27 cellular contexts compared by ENCODE assay signal in genomic region chr5:6593148-6594016, GRCh38.
"Had no signal": no experiment of that assay in that cellular context is flagged by ENCODE, and none has a peak within 500 bp of the region (broad histone marks: within the 10 kb centered on the region; RNA-seq: fewer than 3 reads in every experiment).

No MANE protein-coding gene starts in this region.

- H3K4me1 Mint-ChIP-seq: nephron, neural progenitor cell had no signal

- ATAC-seq: gastroesophageal sphincter; heart left ventricle; left ventricle myocardium superior; naive thymus-derived CD4-positive, alpha-beta T cell; right cardiac atrium had no signal

- H2AFZ ChIP-seq: hepatocyte, neural progenitor cell had no signal

- H3K27me3 ChIP-seq: colonic mucosa, esophagus muscularis mucosa, foreskin keratinocyte, gastroesophageal sphincter, heart left ventricle, hepatocyte, neural progenitor cell, stomach, thyroid gland, vagina had no signal

- H3K9me3 Mint-ChIP-seq: dendritic cell treated with granulocyte-macrophage colony-stimulating factor and Interleukin-4, amounts not matched to agents 40 ng/mL and 50 ng/mL, for 4 days; naive thymus-derived CD4-positive, alpha-beta T cell; nephron; neural progenitor cell had no signal

- H3K4me3 Mint-ChIP-seq: dendritic cell treated with granulocyte-macrophage colony-stimulating factor and Interleukin-4, amounts not matched to agents 40 ng/mL and 50 ng/mL, for 4 days; naive thymus-derived CD4-positive, alpha-beta T cell; nephron; neural progenitor cell had no signal

- FAIRE-seq: endothelial cell of umbilical vein, kidney had no signal

- H3K9me3 ChIP-seq: colonic mucosa, esophagus muscularis mucosa, gastroesophageal sphincter, heart left ventricle, prostate gland, stomach, thyroid gland, vagina had no signal

- H3K27ac ChIP-seq: colonic mucosa, esophagus muscularis mucosa, foreskin keratinocyte, gastroesophageal sphincter, heart left ventricle, hepatocyte, neural progenitor cell, prostate gland, skin epidermis, stomach, thyroid gland, vagina had no signal

- H3K79me2 ChIP-seq: hepatocyte had no signal

- H3K4me3 ChIP-seq: colonic mucosa, esophagus muscularis mucosa, gastroesophageal sphincter, heart left ventricle, hepatocyte, lung, neural progenitor cell, prostate gland, skin epidermis, stomach, thyroid gland, vagina had no signal

- H3K27ac Mint-ChIP-seq: dendritic cell treated with granulocyte-macrophage colony-stimulating factor and Interleukin-4, amounts not matched to agents 40 ng/mL and 50 ng/mL, for 4 days; naive thymus-derived CD4-positive, alpha-beta T cell; nephron; neural progenitor cell had no signal

- H3K4me1 ChIP-seq: colonic mucosa, neural progenitor cell, prostate gland, stomach, thyroid gland had no signal

- H3K36me3 ChIP-seq: colonic mucosa, neural progenitor cell, prostate gland had no signal

- H3K4me2 ChIP-seq: hepatocyte, neural progenitor cell had no signal

- H3K9ac ChIP-seq: neural progenitor cell had no signal

- DNase-seq: colonic mucosa; effector CD8-positive, alpha-beta T cell; heart left ventricle; kidney; left ventricle myocardium superior; mesenchymal stem cell; midbrain; naive thymus-derived CD4-positive, alpha-beta T cell; right cardiac atrium; stimulated activated CD4-positive, alpha-beta T cell treated with anti-CD3 and anti-CD28 coated beads, Interleukin-15, amount 100 ng/mL, for 24 hours; stimulated activated CD4-positive, alpha-beta T cell treated with anti-CD3 and anti-CD28 coated beads, Interleukin-2, amount 100 ng/mL, for 48 hours; stimulated activated CD8-positive, alpha-beta memory T cell treated with anti-CD3 and anti-CD28 coated beads, Interleukin-4, amount 100 ng/mL, for 48 hours; stimulated activated naive CD4-positive, alpha-beta T cell treated with Interleukin-2 at 50 U/mL for 16 hours; stomach; thyroid gland had no signal
